13 cellular contexts compared by ENCODE assay signal in the genomic region with DNA sequence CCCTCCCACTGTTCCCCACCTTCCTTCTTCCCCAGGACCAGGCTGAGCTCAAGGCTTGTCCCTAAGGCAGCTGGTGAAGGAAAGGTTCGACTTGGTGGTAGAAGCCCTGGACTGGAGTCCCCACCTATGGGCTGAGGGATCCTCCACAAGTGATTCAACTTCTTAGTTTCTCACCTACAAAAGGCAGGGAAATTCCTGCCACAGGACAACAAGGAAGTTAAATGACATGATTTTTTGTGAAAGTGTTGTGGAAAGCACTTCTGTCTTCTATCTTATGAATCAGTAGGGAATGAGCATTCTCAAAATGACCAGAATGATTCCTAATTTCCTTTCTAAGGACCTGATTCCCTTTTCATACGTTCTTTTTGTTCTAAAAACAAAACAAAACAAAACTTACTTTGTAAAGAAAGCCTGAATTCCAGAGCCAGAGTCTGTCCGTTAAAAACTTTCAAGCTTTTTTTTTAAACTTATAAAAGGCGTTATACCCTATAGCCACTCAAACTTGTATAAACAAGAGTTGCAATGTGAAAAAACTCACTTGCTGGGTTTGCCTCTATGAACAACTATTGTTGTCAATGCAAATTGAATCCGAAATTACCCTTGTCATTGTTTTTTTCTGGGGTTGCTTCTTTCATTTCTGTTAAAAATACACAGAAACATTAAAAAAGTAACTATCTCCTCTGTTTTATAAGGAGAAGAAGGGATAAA. TPM values are rescaled to one million over a fixed set of nuclear protein-coding genes. Genes with fewer than 3 reads are reported as not detected.
DNase-seq lines count a peak whose midpoint lies in the region; ATAC-seq, FAIRE-seq and TF ChIP-seq lines count a peak whose summit lies in the region.
"Had no signal": no experiment of that assay in that cellular context is flagged by ENCODE, and none has a peak within 500 bp of the region (broad histone marks: within the 10 kb centered on the region; RNA-seq: fewer than 3 reads in every experiment).

No MANE protein-coding gene starts in this region.

- H3K9me3 Mint-ChIP-seq in activated T-cell treated with anti-CD3 and anti-CD28 coated beads, Interleukin-2, amount 50 U/mL, for 24 hours, result no peaks in the 10 kb centered on the region
- H3K9me3 Mint-ChIP-seq in activated T-cell treated with anti-CD3 and anti-CD28 coated beads, Interleukin-2, amount 50 U/mL, for 4 hours, result no peaks in the 10 kb centered on the region

- no peak for ATAC-seq in activated T-cell treated with anti-CD3 and anti-CD28 coated beads, Interleukin-2, amount 50 U/mL, for 4 hours
- ATAC-seq in HG02852 (IDR thresholded peaks at IDR 0.05; ENCODE audit: unreplicated experiment), result peak; percentile 29
- ATAC-seq: activated CD4-positive, CD25-positive, alpha-beta regulatory T cell treated with anti-CD3 and anti-CD28 coated beads, Interleukin-2, amount 50 U/mL, for 24 hours had no signal

- DNase-seq in activated T-cell treated with anti-CD3 and anti-CD28 coated beads, Interleukin-2, amount 50 U/mL, for 24 hours, result no peak
- no peak for DNase-seq in activated T-cell treated with anti-CD3 and anti-CD28 coated beads, Interleukin-2, amount 50 U/mL, for 4 hours
- no peak for DNase-seq in mammary epithelial cell
- DNase-seq in T-helper 2 cell, result no peak
- DNase-seq in iPS-NIHi11 (ENCODE audit: low spot score), result no peak
- no peak for DNase-seq in RCC 7860 (ENCODE audit: low spot score)
- DNase-seq: ACHN; brain microvascular endothelial cell; stimulated activated CD4-positive, alpha-beta T cell treated with anti-CD3 and anti-CD28 coated beads, Interleukin-4, amount 100 ng/mL, for 24 hours; transverse colon had no signal

- no TSS peak for BruUV-seq in mammary epithelial cell (replicated peaks; lab: Mats Ljungman, UMichigan)

- peak overlapping the region; percentile 78 for H3K4me2 ChIP-seq in mammary epithelial cell (ENCODE audit: insufficient read depth, low read depth, low read length)

- no peaks in the 10 kb centered on the region for H3K36me3 Mint-ChIP-seq in activated T-cell treated with anti-CD3 and anti-CD28 coated beads, Interleukin-2, amount 50 U/mL, for 24 hours (ENCODE audit: low read depth)
- H3K36me3 Mint-ChIP-seq in activated T-cell treated with anti-CD3 and anti-CD28 coated beads, Interleukin-2, amount 50 U/mL, for 4 hours (ENCODE audit: insufficient read depth), result no peaks in the 10 kb centered on the region

- H3K27me3 Mint-ChIP-seq in activated T-cell treated with anti-CD3 and anti-CD28 coated beads, Interleukin-2, amount 50 U/mL, for 24 hours, result peaks cover 19% of the 10 kb centered on the region
- H3K27me3 Mint-ChIP-seq in activated T-cell treated with anti-CD3 and anti-CD28 coated beads, Interleukin-2, amount 50 U/mL, for 4 hours (ENCODE audit: low read depth), result peaks cover 6% of the 10 kb centered on the region

- H3K27me3 ChIP-seq in mammary epithelial cell (ENCODE audit: insufficient read depth, low read length) (no peaks in the 10 kb centered on the region), subcutaneous abdominal adipose tissue (ENCODE audit: control insufficient read depth in 5 of 5, insufficient read depth in 4 of 5, low read length in 5 of 5) (peaks cover 0 to 2% (median 0%) of the 10 kb centered on the region in 5 donors)
- H3K27me3 ChIP-seq: brain microvascular endothelial cell, transverse colon had no signal

- H4K20me1 ChIP-seq in mammary epithelial cell (ENCODE audit: insufficient read depth, low read length), result no peaks in the 10 kb centered on the region

- FAIRE-seq in RCC 7860 (lab: Jason Lieb, UNC), result no peak

- H3K9me3 ChIP-seq in mammary epithelial cell (replicated peaks; ENCODE audit: insufficient read depth, low read length) (no peaks in the 10 kb centered on the region), subcutaneous abdominal adipose tissue (ENCODE audit: control insufficient read depth in 5 of 5, low read length in 5 of 5) (no peaks in the 10 kb centered on the region)
- H3K9me3 ChIP-seq: transverse colon had no signal

- H3K4me1 ChIP-seq in mammary epithelial cell (ENCODE audit: insufficient read depth, low read length) (peaks cover 56% of the 10 kb centered on the region), subcutaneous abdominal adipose tissue (ENCODE audit: control insufficient read depth in 5 of 5, insufficient read depth in 5 of 5, low read length in 5 of 5) (peaks cover 0 to 35% (median 7%) of the 10 kb centered on the region in 5 donors)

- in situ Hi-C loops in mammary epithelial cell (cut with MboI; ENCODE audit: low sequenced_read_pairs in 2 of 2), result no loop called here

- dilution Hi-C loops in mammary epithelial cell (cut with HindIII; ENCODE audit: low sequenced_read_pairs), result no loop called here

- no peak for TF ChIP-seq CTCF in mammary epithelial cell (conservative IDR thresholded peaks at IDR 0.05 in 1 of 2, IDR thresholded peaks at IDR 0.05 in 1 of 2; ENCODE audit: extremely low read depth in 1 of 2, insufficient read depth in 1 of 2, low read depth in 1 of 2, low read length in 2 of 2)

- peak overlapping the region; percentile 33 for H2AFZ ChIP-seq in mammary epithelial cell (ENCODE audit: low read depth, low read length)

- H3K4me3 ChIP-seq in mammary epithelial cell (replicated peaks in 1 of 3; ENCODE audit: insufficient read depth in 1 of 3, low read depth in 2 of 3, low read length in 3 of 3) (peak overlapping the region in 1 of 3 experiments; percentile 8), subcutaneous abdominal adipose tissue (ENCODE audit: low read depth in 1 of 5, low read length in 5 of 5) (no peak overlapping the region)
- H3K4me3 ChIP-seq: transverse colon had no signal

- H3K27ac Mint-ChIP-seq in activated T-cell treated with anti-CD3 and anti-CD28 coated beads, Interleukin-2, amount 50 U/mL, for 24 hours, result peak overlapping the region; percentile 74

- 99% methylated on average over 5 of the region's 5 CpGs for WGBS in mammary epithelial cell (ENCODE audit: low coverage, missing lambda C conversion rate)

- CTCF ChIA-PET in mammary epithelial cell (lab: Charles Lee; ENCODE audit: low non-redundant PET), result interaction anchor here (0.7 kb wide), 1 partner anchor 8 kb away, joined by 13 read pairs; no protein-coding TSS in a partner anchor

- H3K79me2 ChIP-seq in mammary epithelial cell (ENCODE audit: insufficient read depth, low read length), result peaks cover 75% of the 10 kb centered on the region

- peaks cover 35% of the 10 kb centered on the region for H3K4me1 Mint-ChIP-seq in activated T-cell treated with anti-CD3 and anti-CD28 coated beads, Interleukin-2, amount 50 U/mL, for 24 hours (ENCODE audit: low read depth)
- peaks cover 23% of the 10 kb centered on the region for H3K4me1 Mint-ChIP-seq in activated T-cell treated with anti-CD3 and anti-CD28 coated beads, Interleukin-2, amount 50 U/mL, for 4 hours (ENCODE audit: low read depth)

- peak overlapping the region; percentile 74 for H3K27ac ChIP-seq in mammary epithelial cell (ENCODE audit: insufficient read depth, low read depth, low read length)
- H3K27ac ChIP-seq in subcutaneous abdominal adipose tissue (ENCODE audit: low read depth, low read length), result peak overlapping the region; percentile 51
- H3K27ac ChIP-seq: brain microvascular endothelial cell, transverse colon had no signal

- H3K9ac ChIP-seq in mammary epithelial cell (ENCODE audit: insufficient read depth, low read length) (no peak overlapping the region), subcutaneous abdominal adipose tissue (ENCODE audit: low read length in 5 of 5) (no peak overlapping the region)

- intact Hi-C loops in mammary epithelial cell (cut with micrococcal nuclease), result no loop called here

- no peaks in the 10 kb centered on the region for H3K36me3 ChIP-seq in mammary epithelial cell (ENCODE audit: insufficient read depth, low read length)
- H3K36me3 ChIP-seq in subcutaneous abdominal adipose tissue (ENCODE audit: control insufficient read depth in 5 of 5, insufficient read depth in 5 of 5, low read length in 5 of 5), result no peaks in the 10 kb centered on the region
- H3K36me3 ChIP-seq: brain microvascular endothelial cell, transverse colon had no signal

- H3K4me3 Mint-ChIP-seq in activated T-cell treated with anti-CD3 and anti-CD28 coated beads, Interleukin-2, amount 50 U/mL, for 24 hours, result no peak overlapping the region
- no peak overlapping the region for H3K4me3 Mint-ChIP-seq in activated T-cell treated with anti-CD3 and anti-CD28 coated beads, Interleukin-2, amount 50 U/mL, for 4 hours

RNA-seq across cellular contexts. Expression of gene KCNJ15, which starts 12.2 kb away (rescaled TPM):
- under 1 TPM; 0.29 to 0.46 (median 0.40) TPM for total RNA-seq in activated T-cell treated with anti-CD3 and anti-CD28 coated beads, Interleukin-2, amount 50 U/mL, for 4 hours
- 10 to 100 TPM in 1 of 2 donors, under 1 TPM in 1; 0.83 to 11.7 TPM for total RNA-seq in mammary epithelial cell
- polyA plus RNA-seq in mammary epithelial cell, result 58.5 TPM
- polyA minus RNA-seq in mammary epithelial cell, result 120 TPM
